ENCODE assay signal across 8 cellular contexts in genomic region chr1:2547210-2548067, GRCh38.
DNase-seq lines count a peak whose midpoint lies in the region; ATAC-seq and TF ChIP-seq lines count a peak whose summit lies in the region.

No MANE protein-coding gene starts in this region.

- DNase-seq in GM10266 (ENCODE audit: extremely low spot score): peak; percentile 79
- no peak for DNase-seq in LNCaP clone FGC (ENCODE audit: low read depth)
- peak; percentile 81 for DNase-seq in activated effector memory CD4-positive, alpha-beta T cell treated with anti-CD3 and anti-CD28 coated beads, Interleukin-2, amount 50 U/mL, for 16 hours
- peak; percentile 34 to 43 for DNase-seq in stimulated activated CD4-positive, alpha-beta T cell treated with anti-CD3 and anti-CD28 coated beads, Interleukin-4, amount 100 ng/mL, for 4 hours
- DNase-seq in HCEC 1CT: no peak
- no peak for DNase-seq in NCI-H446 (lab: John Stamatoyannopoulos, UW)

- H3K36me3 ChIP-seq in iPS-18a (ENCODE audit: control insufficient read depth, low read depth, low read length): no peaks in the 10 kb centered on the region

- peaks cover 19% of the 10 kb centered on the region for H3K4me1 ChIP-seq in iPS-18a (ENCODE audit: control insufficient read depth, low read depth, low read length)

- no peaks in the 10 kb centered on the region for H3K9me3 ChIP-seq in iPS-18a (ENCODE audit: control insufficient read depth, low read depth, low read length)

- TF ChIP-seq CTCF in GM10266 (IDR thresholded peaks at IDR 0.05; ENCODE audit: control insufficient read depth, insufficient read depth, low read depth, missing control alignments) (no peak), LNCaP clone FGC (IDR thresholded peaks at IDR 0.05; ENCODE audit: control insufficient read depth, extremely low read depth, insufficient read depth) (no peak)

- H3K27ac ChIP-seq in iPS-18a (ENCODE audit: low read length): peak overlapping the region; percentile 24

- H3K9ac ChIP-seq in iPS-18a (ENCODE audit: low read length): peak overlapping the region; percentile 34

- no peak for ATAC-seq in GM18867 (IDR thresholded peaks at IDR 0.05; ENCODE audit: unreplicated experiment)

- peaks cover 6% of the 10 kb centered on the region for H3K27me3 ChIP-seq in iPS-18a (ENCODE audit: control insufficient read depth, insufficient read depth, low read length)

- H3K4me3 ChIP-seq in LNCaP clone FGC (ENCODE audit: low read depth, low read length): peak overlapping the region; percentile 70
- peak overlapping the region; percentile 65 for H3K4me3 ChIP-seq in iPS-18a (ENCODE audit: low read length)

Comparison
In these comparisons a context has a peak if more than half of its experiments do, and no peak if none do; other contexts are left out.
1. DNase-seq: peak in GM10266 (single experiment), activated effector memory CD4-positive, alpha-beta T cell treated with anti-CD3 and anti-CD28 coated beads, Interleukin-2, amount 50 U/mL, for 16 hours (single experiment) and stimulated activated CD4-positive, alpha-beta T cell treated with anti-CD3 and anti-CD28 coated beads, Interleukin-4, amount 100 ng/mL, for 4 hours (2 of 2); none in LNCaP clone FGC (single experiment), HCEC 1CT (single experiment) and NCI-H446 (0 of 2).